Comparison of ENCODE assay signal across 20 cellular contexts in the genomic region with DNA sequence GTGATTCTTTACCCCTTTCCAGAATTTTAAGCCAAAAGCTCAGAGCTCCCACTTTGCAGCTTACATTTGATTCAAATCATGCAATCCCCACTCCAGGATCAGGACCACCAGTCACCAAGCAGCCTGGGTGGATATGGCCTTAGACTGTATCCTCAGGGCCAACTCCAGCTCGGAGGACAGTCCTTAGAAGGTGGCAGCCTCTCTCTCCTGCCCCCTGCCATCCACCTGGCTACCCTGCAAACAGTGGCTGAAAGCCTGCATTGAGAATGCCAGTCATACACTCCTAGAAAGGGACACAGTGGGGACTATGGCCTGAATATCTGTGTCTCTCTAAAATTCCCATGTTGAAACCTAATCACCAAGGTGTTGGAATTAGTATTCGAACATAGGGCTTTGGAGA. TPM values are rescaled to one million over a fixed set of nuclear protein-coding genes. Genes with fewer than 3 reads are reported as not detected.
"Had no signal": no experiment of that assay in that cellular context is flagged by ENCODE, and none has a peak within 500 bp of the region (broad histone marks: within the 10 kb centered on the region; RNA-seq: fewer than 3 reads in every experiment).

No MANE protein-coding gene starts in this region.

- H3K27me3 ChIP-seq: adrenal gland, breast epithelium, upper lobe of right lung had no signal

- DNase-seq: activated CD4-positive, alpha-beta T cell treated with anti-CD3 and anti-CD28 coated beads for 1 hour; activated CD4-positive, alpha-beta T cell treated with anti-CD3 and anti-CD28 coated beads, Interleukin-2, amount 50 U/mL, for 4 hours; activated gamma-delta T cell treated with Interleukin-2 at 50 U/mL for 16 hours; adrenal gland; effector CD8-positive, alpha-beta T cell; esophagus squamous epithelium; heart right ventricle; naive thymus-derived CD8-positive, alpha-beta T cell; spleen; stimulated activated CD8-positive, alpha-beta memory T cell treated with anti-CD3 and anti-CD28 coated beads, Interleukin-4, amount 100 ng/mL, for 48 hours; stimulated activated naive CD4-positive, alpha-beta T cell; T-helper 2 cell; upper lobe of right lung had no signal

- H3K4me3 ChIP-seq: adrenal gland, breast epithelium, esophagus squamous epithelium, heart right ventricle, spleen, upper lobe of right lung had no signal

- ATAC-seq: activated naive CD4-positive, alpha-beta T cell treated with anti-CD3 and anti-CD28 coated beads, Interleukin-2, amount 50 U/mL, for 72 hours; heart right ventricle; naive thymus-derived CD8-positive, alpha-beta T cell; upper lobe of right lung had no signal

- H3K4me1 ChIP-seq: adrenal gland, breast epithelium, esophagus squamous epithelium, heart right ventricle, spleen, upper lobe of right lung had no signal

- FAIRE-seq: astrocyte, endothelial cell of umbilical vein had no signal

- H3K9me3 ChIP-seq: adrenal gland, breast epithelium, esophagus squamous epithelium, heart right ventricle, spleen, upper lobe of right lung had no signal

- H3K36me3 ChIP-seq: adrenal gland, breast epithelium, esophagus squamous epithelium, heart right ventricle, spleen, upper lobe of right lung had no signal

- H3K27ac ChIP-seq: adrenal gland, breast epithelium, esophagus squamous epithelium, heart right ventricle, spleen, upper lobe of right lung, VCaP had no signal

RNA-seq across cellular contexts. Expression of gene KCNMA1, which starts 50.0 kb away (rescaled TPM):
- total RNA-seq: activated CD8-positive, alpha-beta memory T cell treated with anti-CD3 and anti-CD28 coated beads for 36 hours; activated naive CD4-positive, alpha-beta T cell treated with anti-CD3 and anti-CD28 coated beads, Interleukin-2, amount 50 U/mL, for 72 hours; activated T-helper 1 cell treated with anti-CD3 and anti-CD28 coated beads, Interleukin-12 subunit alpha, Interleukin-12 subunit beta, Interleukin-2, Interleukin-4 antibody, amounts not matched to agents 30 ng/mL and 10 ng/mL and 1 ng/mL, durations not matched to agents 14 hours and 24 hours and 36 hours; naive thymus-derived CD8-positive, alpha-beta T cell had no signal
- polyA plus RNA-seq: naive thymus-derived CD8-positive, alpha-beta T cell had no signal
